ENCODE assay signal across 8 cellular contexts in the genomic region with DNA sequence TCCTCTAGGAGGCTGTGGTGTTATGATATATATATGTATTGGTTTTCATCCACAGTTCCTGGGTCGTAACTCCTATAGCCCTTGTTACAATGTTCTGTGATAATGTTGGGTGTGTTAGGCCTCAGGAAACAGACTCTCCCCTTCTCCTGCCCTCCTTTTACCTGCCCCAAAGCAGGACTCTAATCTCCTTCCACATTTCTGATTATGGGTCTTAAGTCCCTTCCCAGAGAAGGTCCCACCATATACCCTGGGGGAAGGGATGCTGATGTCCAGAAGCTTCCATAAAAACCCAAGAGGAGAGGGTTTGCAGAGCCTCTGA. TPM values are rescaled to one million over a fixed set of nuclear protein-coding genes. Genes with fewer than 3 reads are reported as not detected.
DNase-seq lines count a peak whose midpoint lies in the region; ATAC-seq and TF ChIP-seq lines count a peak whose summit lies in the region.

No MANE protein-coding gene starts in this region.

- CTCF ChIA-PET in Caco-2 (lab: Charles Lee) = interaction anchor here (0.6 to 1.4 kb wide), 6 partner anchors 15 to 994 kb away, joined by 3 to 10 read pairs (median 4); partner anchors contain the start of genes DERL2, DHX33, MIS12 and NUP88

- TF ChIP-seq EP300 in ovary (IDR thresholded peaks at IDR 0.05) = no peak

- no peak for DNase-seq in Caco-2
- no peak for DNase-seq in MG63
- DNase-seq in effector memory CD8-positive, alpha-beta T cell = no peak
- DNase-seq in ovary = no peak
- no peak for DNase-seq in UCSD-AML1 (lab: John Stamatoyannopoulos, UW; ENCODE audit: unreplicated experiment)
- DNase-seq in SIG-M5 treated with dmso at 0.1 percent for 504 hours (lab: John Stamatoyannopoulos, UW; ENCODE audit: unreplicated experiment) = no peak
- no peak for DNase-seq in SKM-1 (lab: John Stamatoyannopoulos, UW; ENCODE audit: unreplicated experiment)

- H3K4me1 ChIP-seq in Caco-2 = no peaks in the 10 kb centered on the region
- peaks cover 2% of the 10 kb centered on the region for H3K4me1 ChIP-seq in ovary (ENCODE audit: insufficient read depth)

- H3K36me3 Mint-ChIP-seq in Caco-2 (ENCODE audit: insufficient read depth, unreplicated experiment) = peaks cover 33% of the 10 kb centered on the region
- H3K36me3 Mint-ChIP-seq in effector memory CD8-positive, alpha-beta T cell (ENCODE audit: insufficient read depth) = peaks cover 35% of the 10 kb centered on the region

- BruUV-seq in Caco-2 (replicated peaks; lab: Mats Ljungman, UMichigan) = no TSS peak

- 0 out of 2 replicates have a peak, but pooled peaks cover 1% of the 10 kb centered on the region for H3K36me3 ChIP-seq in Caco-2 (ENCODE audit: control insufficient read depth, insufficient read depth, low read length)
- peaks cover 35% of the 10 kb centered on the region for H3K36me3 ChIP-seq in MG63
- H3K36me3 ChIP-seq in ovary = no peaks in the 10 kb centered on the region

- peak overlapping the region; percentile 81 for H3K27ac Mint-ChIP-seq in Caco-2 (ENCODE audit: unreplicated experiment)
- peak overlapping the region; percentile 89 to 93 for H3K27ac Mint-ChIP-seq in effector memory CD8-positive, alpha-beta T cell

- H3K27me3 Mint-ChIP-seq in Caco-2 (ENCODE audit: insufficient read depth, unreplicated experiment) = no peaks in the 10 kb centered on the region
- no peaks in the 10 kb centered on the region for H3K27me3 Mint-ChIP-seq in effector memory CD8-positive, alpha-beta T cell

- no peak for TF ChIP-seq CTCF in Caco-2 (IDR thresholded peaks at IDR 0.05; ENCODE audit: insufficient read depth in 1 of 2, low read depth in 1 of 2, low read length in 1 of 2, severe bottlenecking in 1 of 2, unreplicated experiment in 1 of 2)
- no peak for TF ChIP-seq CTCF in ovary (IDR thresholded peaks at IDR 0.05)

- H3K4me3 ChIP-seq in Caco-2 (ENCODE audit: low read depth, low read length) = no peak overlapping the region; the same call in 1 of the 2 replicates
- peak overlapping the region; percentile 74 for H3K4me3 ChIP-seq in MG63
- peak overlapping the region; percentile 75 for H3K4me3 ChIP-seq in ovary

- no peak for ATAC-seq in effector memory CD8-positive, alpha-beta T cell (replicated peaks)
- no peak for ATAC-seq in GM21576 (IDR thresholded peaks at IDR 0.05; ENCODE audit: unreplicated experiment)

- H3K27me3 ChIP-seq in Caco-2 (replicated peaks; ENCODE audit: control insufficient read depth, insufficient read depth, low read length) (no peaks in the 10 kb centered on the region), MG63 (no peaks in the 10 kb centered on the region), ovary (no peaks in the 10 kb centered on the region)

- H3K4me3 Mint-ChIP-seq in Caco-2 (ENCODE audit: unreplicated experiment) = peak overlapping the region; percentile 73
- H3K4me3 Mint-ChIP-seq in effector memory CD8-positive, alpha-beta T cell = peak overlapping the region; percentile 80 to 84

- H3K9me3 ChIP-seq in Caco-2 = no peaks in the 10 kb centered on the region
- H3K9me3 ChIP-seq in MG63 = no peaks in the 10 kb centered on the region
- no peaks in the 10 kb centered on the region for H3K9me3 ChIP-seq in ovary

- 6 to 30% (median 12%) methylated on average over 1 of the region's 1 CpG for whole genome bisulfite sequencing in ovary, 3 donors

- H3K9me3 Mint-ChIP-seq in Caco-2 (ENCODE audit: unreplicated experiment) = no peaks in the 10 kb centered on the region
- H3K9me3 Mint-ChIP-seq in effector memory CD8-positive, alpha-beta T cell = no peaks in the 10 kb centered on the region

- TF ChIP-seq POLR2A in ovary (IDR thresholded peaks at IDR 0.05) = no peak

- POLR2A ChIA-PET in Caco-2 (lab: Charles Lee) = interaction anchor here (1.2 kb wide), 1 partner anchor 20 kb away, joined by 4 read pairs; the partner anchor contains the start of genes NUP88 and RPAIN

- intact Hi-C loops in Caco-2 (cut with micrococcal nuclease; ENCODE audit: unreplicated experiment) = loop anchor here (1.0 kb wide), 1 partner anchor 19 kb away; the partner anchor contains the start of gene RPAIN
- intact Hi-C loops in ovary (cut with DNase I) = no loop called here

- no peaks in the 10 kb centered on the region for H3K4me1 Mint-ChIP-seq in Caco-2 (ENCODE audit: low read depth, unreplicated experiment)
- H3K4me1 Mint-ChIP-seq in effector memory CD8-positive, alpha-beta T cell (ENCODE audit: low read depth in 2 of 2) = peaks cover 17 to 19% of the 10 kb centered on the region in 2 donors

- H3K27ac ChIP-seq in ovary = peak overlapping the region in 1 of 2 donors; percentile 55

RNA-seq across cellular contexts. Expression of gene C1QBP, which starts 0.5 kb away (rescaled TPM):
- 129 and 149 TPM in 2 replicates for total RNA-seq in Caco-2 (2022)
- total RNA-seq in MG63 (2014; rRNA removed; shearing (Covaris generic); ENCODE audit: low replicate concordance) = 525 and 616 TPM in 2 replicates
- total RNA-seq in ovary = 10 to 100 TPM; 58.1 to 96.9 (median 73.2) TPM
- 100 to 1,000 TPM in 1 of 2 donors, 10 to 100 TPM in 1; 73.6 to 192 TPM for polyA plus RNA-seq in ovary

RNA-seq across cellular contexts. Expression of gene RPAIN, which starts 19.4 kb away (rescaled TPM):
- total RNA-seq in Caco-2 (2022) (30.5 and 36.5 TPM in 2 replicates), ovary (10 to 100 TPM; 26.5 to 46.7 (median 34.1) TPM)
- 19.4 and 26.6 TPM in 2 replicates for total RNA-seq in MG63 (2014; rRNA removed; shearing (Covaris generic); ENCODE audit: low replicate concordance)
- 10 to 100 TPM; 28.9 to 45.0 TPM for polyA plus RNA-seq in ovary

RNA-seq across cellular contexts. Expression of gene NUP88, which starts 19.9 kb away (rescaled TPM):
- 52.3 and 56.6 TPM in 2 replicates for total RNA-seq in Caco-2 (2022)
- total RNA-seq in MG63 (2014; rRNA removed; shearing (Covaris generic); ENCODE audit: low replicate concordance) = 52.1 and 124 TPM in 2 replicates
- 10 to 100 TPM; 36.5 to 77.7 (median 42.3) TPM for total RNA-seq in ovary
- 10 to 100 TPM; 31.7 to 43.5 TPM for polyA plus RNA-seq in ovary

RNA-seq across cellular contexts. Expression of gene DHX33, which starts 29.4 kb away (rescaled TPM):
- 15.5 and 17.1 TPM in 2 replicates for total RNA-seq in Caco-2 (2022)
- 10.5 and 13.3 TPM in 2 replicates for total RNA-seq in MG63 (2014; rRNA removed; shearing (Covaris generic); ENCODE audit: low replicate concordance)
- 10 to 100 TPM in 5 of 7 donors, 1 to 10 TPM in 2; 4.9 to 15.1 (median 10.9) TPM for total RNA-seq in ovary
- polyA plus RNA-seq in ovary = 1 to 10 TPM; 5.2 to 8.5 TPM

RNA-seq across cellular contexts. Expression of gene DERL2, which starts 46.6 kb away (rescaled TPM):
- total RNA-seq in Caco-2 (2022) = 34.1 and 34.9 TPM in 2 replicates
- total RNA-seq in MG63 (2014; rRNA removed; shearing (Covaris generic); ENCODE audit: low replicate concordance) = 15.2 and 53.2 TPM in 2 replicates
- total RNA-seq in ovary = 10 to 100 TPM; 15.1 to 68.6 (median 51.2) TPM
- 10 to 100 TPM; 35.4 to 57.3 TPM for polyA plus RNA-seq in ovary
